34 cellular contexts compared by ENCODE assay signal in the genomic region with DNA sequence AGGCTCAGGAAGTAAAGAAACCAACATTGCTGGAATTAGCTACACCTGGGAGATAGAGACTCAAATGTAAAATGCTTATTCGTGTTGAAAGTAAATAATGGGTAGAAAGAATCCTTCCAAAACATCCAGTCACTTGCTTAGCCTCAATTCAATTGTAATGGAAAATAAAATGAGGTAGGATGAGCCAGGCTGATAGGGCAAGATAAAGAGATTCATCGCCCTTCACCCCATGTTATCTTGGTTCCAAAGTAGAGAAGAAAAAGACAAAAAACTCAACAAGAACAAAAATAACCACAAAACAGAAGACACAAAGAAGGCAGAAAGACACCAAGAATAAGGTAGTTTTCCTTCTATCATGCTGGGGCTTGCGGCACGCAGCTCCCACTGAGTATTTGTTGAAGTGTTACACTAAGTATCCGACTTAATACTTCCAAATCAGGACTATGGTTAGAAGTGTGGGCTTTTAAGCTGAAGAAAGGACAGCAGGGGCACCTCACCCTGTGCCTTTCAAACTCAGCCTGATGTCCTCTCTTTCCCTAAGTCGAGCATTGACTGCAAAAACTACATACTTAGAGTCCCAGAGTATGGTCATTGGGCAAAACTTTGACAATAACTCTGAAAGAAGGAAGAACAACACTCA.
"Had no signal": no experiment of that assay in that cellular context is flagged by ENCODE, and none has a peak within 500 bp of the region (broad histone marks: within the 10 kb centered on the region; RNA-seq: fewer than 3 reads in every experiment).

No MANE protein-coding gene starts in this region.

- H3K4me3 ChIP-seq: ascending aorta, cardiac muscle cell, Peyer's patch had no signal

- H3K27ac Mint-ChIP-seq: activated B cell treated with CpG ODN at 0.5 μM for 24 hours; activated CD8-positive, alpha-beta T cell treated with anti-CD3 and anti-CD28 coated beads for 36 hours; activated naive CD4-positive, alpha-beta T cell treated with anti-CD3 and anti-CD28 coated beads, Interleukin-2, amount 50 U/mL, for 24 hours; activated naive CD8-positive, alpha-beta T cell treated with anti-CD3 and anti-CD28 coated beads, Interleukin-2, amount 10 ng/mL, durations not matched to agents 7 days and 5 days; activated T-cell treated with anti-CD3 and anti-CD28 coated beads, Interleukin-2, amount 50 U/mL, for 24 hours; activated T-helper 2 cell treated with anti-CD3 and anti-CD28 coated beads, Interferon-gamma antibody, Interleukin-2, Interleukin-4, amounts not matched to agents 10 μg/mL and 5 μg/mL and 100 μg/mL, durations not matched to agents 14 hours and 24 hours and 36 hours had no signal

- H3K4me1 ChIP-seq: ascending aorta had no signal

- ATAC-seq: activated CD8-positive, alpha-beta T cell treated with anti-CD3 and anti-CD28 coated beads for 36 hours; Right ventricle myocardium inferior had no signal

- DNase-seq: activated B cell treated with CpG ODN at 0.5 μM for 24 hours; activated CD4-positive, alpha-beta T cell treated with anti-CD3 and anti-CD28 coated beads for 1 hour; activated CD4-positive, alpha-beta T cell treated with anti-CD3 and anti-CD28 coated beads for 48 hours; activated CD8-positive, alpha-beta T cell treated with anti-CD3 and anti-CD28 coated beads for 36 hours; activated gamma-delta T cell; activated naive CD4-positive, alpha-beta T cell treated with Interleukin-2 at 50 U/mL for 16 hours; activated naive CD8-positive, alpha-beta T cell treated with anti-CD3 and anti-CD28 coated beads, Interleukin-2, amount 10 ng/mL, durations not matched to agents 7 days and 5 days; activated T-cell treated with anti-CD3 and anti-CD28 coated beads, Interleukin-2, amount 50 U/mL, for 24 hours; amygdala; Karpas-422; KBM-7; NCI-H1048; NCI-H1436; NCI-H1694; NCI-H1930; NCI-H2081 treated with DMSO at 0.1 percent for 48 hours; NCI-H226; NCI-H524 treated with DMSO at 0.1 percent for 48 hours; NCI-H748 treated with DMSO at 0.1 percent for 48 hours; NK-92 treated with Interleukin-12 subunit alpha and Interleukin-12 subunit beta, amount 100 ng/mL, for 24 hours; PC-3; Peyer's patch; RPMI8226; SIG-M5; SW 1271; T-helper 1 cell; T-helper 2 cell; T-helper 9 cell had no signal

- H3K27ac ChIP-seq: ascending aorta, cardiac muscle cell, Peyer's patch had no signal

- H3K4me3 Mint-ChIP-seq: activated B cell treated with CpG ODN at 0.5 μM for 24 hours; activated CD8-positive, alpha-beta T cell treated with anti-CD3 and anti-CD28 coated beads for 36 hours; activated naive CD4-positive, alpha-beta T cell treated with anti-CD3 and anti-CD28 coated beads, Interleukin-2, amount 50 U/mL, for 24 hours; activated naive CD8-positive, alpha-beta T cell treated with anti-CD3 and anti-CD28 coated beads, Interleukin-2, amount 10 ng/mL, durations not matched to agents 7 days and 5 days; activated T-cell treated with anti-CD3 and anti-CD28 coated beads, Interleukin-2, amount 50 U/mL, for 24 hours; central memory CD8-positive, alpha-beta T cell had no signal

- H3K4me1 Mint-ChIP-seq: activated B cell treated with CpG ODN at 0.5 μM for 24 hours; activated naive CD4-positive, alpha-beta T cell treated with anti-CD3 and anti-CD28 coated beads, Interleukin-2, amount 50 U/mL, for 24 hours; activated naive CD8-positive, alpha-beta T cell treated with anti-CD3 and anti-CD28 coated beads, Interleukin-2, amount 10 ng/mL, durations not matched to agents 7 days and 5 days; central memory CD8-positive, alpha-beta T cell had no signal

- H3K27me3 ChIP-seq: ascending aorta, cardiac muscle cell, Peyer's patch had no signal

- H3K36me3 ChIP-seq: ascending aorta, cardiac muscle cell, Peyer's patch had no signal

- H3K9me3 ChIP-seq: ascending aorta, Peyer's patch had no signal

- H3K9me3 Mint-ChIP-seq: activated B cell treated with CpG ODN at 0.5 μM for 24 hours; activated CD8-positive, alpha-beta T cell treated with anti-CD3 and anti-CD28 coated beads for 36 hours; activated naive CD4-positive, alpha-beta T cell treated with anti-CD3 and anti-CD28 coated beads, Interleukin-2, amount 50 U/mL, for 24 hours; activated naive CD8-positive, alpha-beta T cell treated with anti-CD3 and anti-CD28 coated beads, Interleukin-2, amount 10 ng/mL, durations not matched to agents 7 days and 5 days; activated T-cell treated with anti-CD3 and anti-CD28 coated beads, Interleukin-2, amount 50 U/mL, for 24 hours; activated T-helper 2 cell treated with anti-CD3 and anti-CD28 coated beads, Interferon-gamma antibody, Interleukin-2, Interleukin-4, amounts not matched to agents 10 μg/mL and 5 μg/mL and 100 μg/mL, durations not matched to agents 14 hours and 24 hours and 36 hours; central memory CD8-positive, alpha-beta T cell had no signal

- H3K27me3 Mint-ChIP-seq: activated B cell treated with CpG ODN at 0.5 μM for 24 hours; activated CD8-positive, alpha-beta T cell treated with anti-CD3 and anti-CD28 coated beads for 36 hours; activated naive CD4-positive, alpha-beta T cell treated with anti-CD3 and anti-CD28 coated beads, Interleukin-2, amount 50 U/mL, for 24 hours; activated naive CD8-positive, alpha-beta T cell treated with anti-CD3 and anti-CD28 coated beads, Interleukin-2, amount 10 ng/mL, durations not matched to agents 7 days and 5 days; activated T-cell treated with anti-CD3 and anti-CD28 coated beads, Interleukin-2, amount 50 U/mL, for 24 hours; central memory CD8-positive, alpha-beta T cell had no signal
